13 cellular contexts compared by ENCODE assay signal in the genomic region with DNA sequence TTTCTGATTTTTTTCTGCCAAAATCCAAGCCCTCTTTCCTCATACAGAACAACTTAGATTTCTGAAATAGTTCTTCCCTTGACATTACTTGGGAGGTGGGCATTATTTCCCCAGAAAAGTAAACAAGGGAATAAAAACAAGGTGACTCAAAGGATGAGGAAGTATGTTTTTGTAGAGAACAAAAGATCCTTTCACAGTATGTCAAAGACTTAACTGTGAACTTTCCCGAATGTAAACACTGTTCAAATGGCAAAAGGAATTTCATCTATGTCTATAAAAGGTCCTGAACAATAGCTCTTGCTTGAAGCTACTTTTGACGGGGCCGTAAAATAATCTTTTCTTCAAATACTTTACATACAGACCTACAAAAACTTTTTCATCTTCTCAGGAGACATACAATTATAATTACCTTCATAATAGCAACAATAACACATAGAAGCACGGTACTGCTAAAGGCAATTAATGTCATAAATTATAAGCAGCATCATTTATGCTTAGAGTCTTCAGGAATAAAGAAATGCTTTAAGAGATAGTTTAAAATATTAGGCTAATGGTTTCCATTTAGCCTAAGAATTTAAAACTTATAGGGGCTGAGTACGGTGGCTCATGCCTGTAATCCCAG.
DNase-seq lines count a peak whose midpoint lies in the region; ATAC-seq, FAIRE-seq and TF ChIP-seq lines count a peak whose summit lies in the region.
"Had no signal": no experiment of that assay in that cellular context is flagged by ENCODE, and none has a peak within 500 bp of the region (broad histone marks: within the 10 kb centered on the region; RNA-seq: fewer than 3 reads in every experiment).

No MANE protein-coding gene starts in this region.

- no peaks in the 10 kb centered on the region for H3K9me3 Mint-ChIP-seq in Caco-2 (ENCODE audit: unreplicated experiment)
- H3K9me3 Mint-ChIP-seq: activated naive CD4-positive, alpha-beta T cell treated with anti-CD3 and anti-CD28 coated beads, Interleukin-2, amount 50 U/mL, for 24 hours; CD4-positive, alpha-beta memory T cell had no signal

- H3K4me1 ChIP-seq in Caco-2 (peaks cover 88% of the 10 kb centered on the region), pancreas (peaks cover 0 to 21% (median 15%) of the 10 kb centered on the region in 3 donors)

- H3K36me3 ChIP-seq in Caco-2 (ENCODE audit: control insufficient read depth, insufficient read depth, low read length) (no peaks in the 10 kb centered on the region), pancreas (no peaks in the 10 kb centered on the region)

- peak overlapping the region; percentile 33 for H3K4me3 Mint-ChIP-seq in Caco-2 (ENCODE audit: unreplicated experiment)
- H3K4me3 Mint-ChIP-seq: activated naive CD4-positive, alpha-beta T cell treated with anti-CD3 and anti-CD28 coated beads, Interleukin-2, amount 50 U/mL, for 24 hours; CD4-positive, alpha-beta memory T cell had no signal

- FAIRE-seq in endometrium (lab: Jason Lieb, UNC) (peak; percentile 75), pancreas (lab: Jason Lieb, UNC) (peak; percentile 87)

- no TSS peak for BruUV-seq in Caco-2 (replicated peaks; lab: Mats Ljungman, UMichigan)

- CTCF ChIA-PET in Caco-2 (lab: Charles Lee) = interaction anchor here (1.0 to 1.6 kb wide), 4 partner anchors 35 to 237 kb away, joined by 3 to 8 read pairs (median 5); no protein-coding TSS in a partner anchor

- H3K4me3 ChIP-seq in Caco-2 (ENCODE audit: low read depth, low read length) (no peak overlapping the region), pancreas (no peak overlapping the region)

- H3K9me3 ChIP-seq in Caco-2 = no peaks in the 10 kb centered on the region
- H3K9me3 ChIP-seq in pancreas = no peaks in the 10 kb centered on the region

- POLR2A ChIA-PET in Caco-2 (lab: Charles Lee) = interaction anchor here (1.4 to 2.9 kb wide), 2 partner anchors 35 to 42 kb away, joined by 9 to 22 read pairs; no protein-coding TSS in a partner anchor

- peak overlapping the region; percentile 13 to 70 (median 48) for H3K27ac ChIP-seq in pancreas

- H3K27me3 ChIP-seq in Caco-2 (replicated peaks; ENCODE audit: control insufficient read depth, insufficient read depth, low read length) = no peaks in the 10 kb centered on the region
- H3K27me3 ChIP-seq in pancreas = no peaks in the 10 kb centered on the region

- 64 to 71% methylated on average over 5 of the region's 5 CpGs for WGBS in pancreas, 2 donors

- H3K27ac Mint-ChIP-seq in Caco-2 (ENCODE audit: unreplicated experiment) = peak overlapping the region; percentile 88
- H3K27ac Mint-ChIP-seq: activated naive CD4-positive, alpha-beta T cell treated with anti-CD3 and anti-CD28 coated beads, Interleukin-2, amount 50 U/mL, for 24 hours; CD4-positive, alpha-beta memory T cell had no signal

- peaks cover 18% of the 10 kb centered on the region for H3K36me3 Mint-ChIP-seq in Caco-2 (ENCODE audit: insufficient read depth, unreplicated experiment)
- H3K36me3 Mint-ChIP-seq: activated naive CD4-positive, alpha-beta T cell treated with anti-CD3 and anti-CD28 coated beads, Interleukin-2, amount 50 U/mL, for 24 hours; CD4-positive, alpha-beta memory T cell had no signal

- DNase-seq in Caco-2 (peak in 1 of 2 experiments; percentile 75), NCI-H460 (ENCODE audit: extremely low read depth, low read depth) (peak; percentile 37), pancreas (no peak), dedifferentiated amniotic fluid mesenchymal stem cell (ENCODE audit: extremely low spot score) (no peak), RPMI8226 (no peak)
- DNase-seq in stimulated activated CD4-positive, alpha-beta T cell treated with anti-CD3 and anti-CD28 coated beads, Interleukin-1b, Interleukin-23, amount 100 ng/mL, for 48 hours = no peak
- DNase-seq: activated CD4-positive, CD25-positive, alpha-beta regulatory T cell; CD4-positive, alpha-beta memory T cell; Karpas-422; occipital lobe had no signal

- ATAC-seq in pancreas (peak in 3 of 4 donors; percentile 50 to 76 (median 66)), GM21381 (IDR thresholded peaks at IDR 0.05; ENCODE audit: unreplicated experiment) (no peak)

- H3K4me1 Mint-ChIP-seq in Caco-2 (ENCODE audit: low read depth, unreplicated experiment) = peaks cover 45% of the 10 kb centered on the region

- TF ChIP-seq CTCF in Caco-2 (IDR thresholded peaks at IDR 0.05; ENCODE audit: insufficient read depth in 1 of 2, low read depth in 1 of 2, low read length in 1 of 2, severe bottlenecking in 1 of 2, unreplicated experiment in 1 of 2) = no peak
- TF ChIP-seq CTCF in pancreas (IDR thresholded peaks at IDR 0.05) = no peak

- intact Hi-C loops in Caco-2 (cut with micrococcal nuclease; ENCODE audit: unreplicated experiment) = loop anchor here (1.0 kb wide), 4 partner anchors 26 to 48 kb away; no protein-coding TSS in a partner anchor
- intact Hi-C loops in pancreas (cut with DNase I) = no loop called here

- H3K27me3 Mint-ChIP-seq in Caco-2 (ENCODE audit: insufficient read depth, unreplicated experiment) = no peaks in the 10 kb centered on the region
- H3K27me3 Mint-ChIP-seq: activated naive CD4-positive, alpha-beta T cell treated with anti-CD3 and anti-CD28 coated beads, Interleukin-2, amount 50 U/mL, for 24 hours; CD4-positive, alpha-beta memory T cell had no signal
